ENCODE assay signal across 22 cellular contexts in the genomic region with DNA sequence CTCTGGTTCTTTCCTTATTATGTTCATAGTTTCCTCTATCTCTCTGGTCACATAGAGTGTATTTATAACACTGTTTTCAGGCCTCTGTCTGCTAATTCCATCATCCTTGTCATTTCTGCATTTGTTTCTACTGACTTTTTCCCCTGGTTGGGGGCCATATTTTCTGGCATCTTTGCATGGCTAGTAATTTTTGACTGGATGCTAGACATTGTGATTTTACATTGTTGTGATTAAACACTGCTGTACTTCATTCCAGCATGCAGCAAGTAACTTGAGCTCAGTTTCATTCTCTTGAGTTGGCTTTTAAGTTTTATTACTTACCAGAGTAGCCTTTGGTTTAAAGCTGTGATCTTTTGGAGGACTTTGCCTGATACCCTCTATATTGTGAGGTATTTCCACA.
"Had no signal": no experiment of that assay in that cellular context is flagged by ENCODE, and none has a peak within 500 bp of the region (broad histone marks: within the 10 kb centered on the region; RNA-seq: fewer than 3 reads in every experiment).

No MANE protein-coding gene starts in this region.

- H3K36me3 ChIP-seq: colonic mucosa, esophagus muscularis mucosa, esophagus squamous epithelium, gastrocnemius medialis, gastroesophageal sphincter, heart left ventricle, heart right ventricle had no signal

- H3K4me3 ChIP-seq: colonic mucosa, coronary artery, dorsolateral prefrontal cortex, esophagus muscularis mucosa, esophagus squamous epithelium, gastrocnemius medialis, gastroesophageal sphincter, heart left ventricle, heart right ventricle had no signal

- DNase-seq: colonic mucosa; cortex of kidney; dermis blood vessel endothelial cell; effector CD4-positive, alpha-beta T cell; effector CD8-positive, alpha-beta T cell; effector memory CD4-positive, alpha-beta T cell; effector memory CD8-positive, alpha-beta T cell; endodermal cell; erythroblast; esophagus squamous epithelium; foreskin fibroblast; foreskin keratinocyte; foreskin melanocyte; gastrocnemius medialis; glutamatergic neuron; heart left ventricle; heart right ventricle had no signal

- H3K27ac ChIP-seq: colonic mucosa, coronary artery, dorsolateral prefrontal cortex, epithelial cell of prostate, esophagus muscularis mucosa, esophagus squamous epithelium, foreskin keratinocyte, gastrocnemius medialis, gastroesophageal sphincter, heart left ventricle, heart right ventricle had no signal

- H3K4me1 ChIP-seq: colonic mucosa, esophagus muscularis mucosa, esophagus squamous epithelium, foreskin keratinocyte, gastrocnemius medialis, gastroesophageal sphincter, heart left ventricle had no signal

- H3K9me3 ChIP-seq: colonic mucosa, gastrocnemius medialis had no signal
